In genomic region chr5:141560725-141561483, GRCh38 we compare ENCODE assay signal across 9 cellular contexts. TPM values are rescaled to one million over a fixed set of nuclear protein-coding genes. Genes with fewer than 3 reads are reported as not detected.
A peak's percentile ranks its signal among the peaks of the same experiment; 100 is the strongest.
DNase-seq lines count a peak whose midpoint lies in the region; ATAC-seq and TF ChIP-seq lines count a peak whose summit lies in the region.
"Had no signal": no experiment of that assay in that cellular context is flagged by ENCODE, and none has a peak within 500 bp of the region (broad histone marks: within the 10 kb centered on the region; RNA-seq: fewer than 3 reads in every experiment).

No MANE protein-coding gene starts in this region.

- no peak for ATAC-seq in GM21381 (IDR thresholded peaks at IDR 0.05; ENCODE audit: unreplicated experiment)

- H3K36me3 Mint-ChIP-seq in activated T-cell treated with anti-CD3 and anti-CD28 coated beads, Interleukin-2, amount 50 U/mL, for 24 hours (ENCODE audit: low read depth), result peaks cover 95% of the 10 kb centered on the region
- H3K36me3 Mint-ChIP-seq in chondrocyte (ENCODE audit: low read depth), result peaks cover 4% of the 10 kb centered on the region

- peak; percentile 92 for TF ChIP-seq CTCF in chondrocyte (IDR thresholded peaks at IDR 0.05)

- H3K4me1 Mint-ChIP-seq in activated T-cell treated with anti-CD3 and anti-CD28 coated beads, Interleukin-2, amount 50 U/mL, for 24 hours (ENCODE audit: low read depth), result peaks cover 48% of the 10 kb centered on the region
- peaks cover 46% of the 10 kb centered on the region for H3K4me1 Mint-ChIP-seq in chondrocyte (ENCODE audit: low read depth)

- H3K27ac ChIP-seq in skeletal muscle tissue (ENCODE audit: low read depth, low read length), result peak overlapping the region; percentile 88

- H3K9me3 Mint-ChIP-seq in activated T-cell treated with anti-CD3 and anti-CD28 coated beads, Interleukin-2, amount 50 U/mL, for 24 hours, result no peaks in the 10 kb centered on the region
- H3K9me3 Mint-ChIP-seq in chondrocyte (ENCODE audit: low read depth), result peaks cover 3% of the 10 kb centered on the region
- H3K9me3 Mint-ChIP-seq: dendritic cell treated with granulocyte-macrophage colony-stimulating factor and Interleukin-4, amounts not matched to agents 40 ng/mL and 50 ng/mL, for 4 days had no signal

- peaks cover 5 to 14% (median 6%) of the 10 kb centered on the region in 3 donors for H3K36me3 ChIP-seq in skeletal muscle tissue (ENCODE audit: control insufficient read depth in 3 of 3, insufficient read depth in 3 of 3, low read length in 3 of 3)

- H3K4me3 ChIP-seq in skeletal muscle tissue (ENCODE audit: low read length in 3 of 3), result peak overlapping the region; percentile 3 to 57 (median 15)

- H3K4me1 ChIP-seq in skeletal muscle tissue (ENCODE audit: control insufficient read depth in 3 of 3, insufficient read depth in 3 of 3, low read length in 3 of 3), result peaks cover 13 to 41% (median 31%) of the 10 kb centered on the region in 3 donors

- H3K9ac ChIP-seq in skeletal muscle tissue (ENCODE audit: low read depth in 1 of 3, low read length in 3 of 3), result peak overlapping the region; percentile 25 to 69 (median 55)

- peak overlapping the region; percentile 31 for H3K27ac Mint-ChIP-seq in activated T-cell treated with anti-CD3 and anti-CD28 coated beads, Interleukin-2, amount 50 U/mL, for 24 hours
- peak overlapping the region; percentile 98 for H3K27ac Mint-ChIP-seq in chondrocyte (ENCODE audit: unreplicated experiment)
- H3K27ac Mint-ChIP-seq: dendritic cell treated with granulocyte-macrophage colony-stimulating factor and Interleukin-4, amounts not matched to agents 40 ng/mL and 50 ng/mL, for 4 days had no signal

- no peaks in the 10 kb centered on the region for H3K9me3 ChIP-seq in skeletal muscle tissue (ENCODE audit: control insufficient read depth in 3 of 3, low read length in 3 of 3)

- no peaks in the 10 kb centered on the region for H3K27me3 ChIP-seq in skeletal muscle tissue (ENCODE audit: control insufficient read depth in 3 of 3, insufficient read depth in 3 of 3, low read length in 3 of 3)

- DNase-seq in activated T-cell treated with anti-CD3 and anti-CD28 coated beads, Interleukin-2, amount 50 U/mL, for 24 hours, result no peak
- DNase-seq in activated T-cell treated with anti-CD3 and anti-CD28 coated beads, Interleukin-2, amount 50 U/mL, for 1 hour, result no peak
- DNase-seq in NCI-H69 (lab: John Stamatoyannopoulos, UW) (peak; percentile 99), chondrocyte (ENCODE audit: low spot score) (no peak), islet precursor cell (peak; percentile 97), mesenteric fat pad (ENCODE audit: low spot score) (no peak)

- no peaks in the 10 kb centered on the region for H3K27me3 Mint-ChIP-seq in activated T-cell treated with anti-CD3 and anti-CD28 coated beads, Interleukin-2, amount 50 U/mL, for 24 hours
- no peaks in the 10 kb centered on the region for H3K27me3 Mint-ChIP-seq in chondrocyte (ENCODE audit: low read depth)
- H3K27me3 Mint-ChIP-seq: dendritic cell treated with granulocyte-macrophage colony-stimulating factor and Interleukin-4, amounts not matched to agents 40 ng/mL and 50 ng/mL, for 4 days had no signal

- no peak overlapping the region for H3K4me3 Mint-ChIP-seq in activated T-cell treated with anti-CD3 and anti-CD28 coated beads, Interleukin-2, amount 50 U/mL, for 24 hours
- H3K4me3 Mint-ChIP-seq in chondrocyte (ENCODE audit: unreplicated experiment), result peak overlapping the region; percentile 62
- H3K4me3 Mint-ChIP-seq: dendritic cell treated with granulocyte-macrophage colony-stimulating factor and Interleukin-4, amounts not matched to agents 40 ng/mL and 50 ng/mL, for 4 days had no signal

RNA-seq across cellular contexts. Expression of gene DIAPH1, which starts 57.9 kb away (rescaled TPM):
- 44.1 to 56.2 TPM (median 44.9 TPM) in 3 replicates for total RNA-seq in chondrocyte
- 16.7 TPM for total RNA-seq in skeletal muscle tissue
- 49.5 TPM for total RNA-seq in mesenteric fat pad

Comparison
In these comparisons a context has a peak if more than half of its experiments do, and no peak if none do; other contexts are left out.
1. DNase-seq: peak in NCI-H69 (single experiment) and islet precursor cell (single experiment); none in activated T-cell treated with anti-CD3 and anti-CD28 coated beads, Interleukin-2, amount 50 U/mL, for 24 hours (single experiment), activated T-cell treated with anti-CD3 and anti-CD28 coated beads, Interleukin-2, amount 50 U/mL, for 1 hour (single experiment), chondrocyte (single experiment) and mesenteric fat pad (single experiment).